ENCODE assay signal across 1 cellular context in genomic region chr1:30197959-30198760, GRCh38.
TF ChIP-seq lines count a peak whose summit lies in the region.

No MANE protein-coding gene starts in this region.

TF ChIP-seq in HEK293, 187 proteins besides CTCF, POLR2A, EP300 and RAD21 (continued from another document):
- no peak for TF ChIP-seq ZNF704 (tag by site-specific recombination; IDR thresholded peaks at IDR 0.05)
- no peak for TF ChIP-seq ZNF561 (tag by site-specific recombination; IDR thresholded peaks at IDR 0.05; ENCODE audit: borderline replicate concordance)
- no peak for TF ChIP-seq OVOL3 (tag by site-specific recombination; IDR thresholded peaks at IDR 0.05)
- no peak for TF ChIP-seq ZNF837 (tag by site-specific recombination; IDR thresholded peaks at IDR 0.05)
- TF ChIP-seq ZNF37A (tag by site-specific recombination; IDR thresholded peaks at IDR 0.05): no peak
- TF ChIP-seq ZNF510 (tag by site-specific recombination; IDR thresholded peaks at IDR 0.05; ENCODE audit: insufficient replicate concordance): no peak
- no peak for TF ChIP-seq TCF7L2 (IDR thresholded peaks at IDR 0.05; ENCODE audit: borderline replicate concordance, low read depth, low read length)
- 0 out of 2 replicates have a peak, but pooled peaks have one; percentile 10 for TF ChIP-seq ZNF266 (tag by site-specific recombination; IDR thresholded peaks at IDR 0.05; ENCODE audit: low read depth)
- TF ChIP-seq ZNF302 (tag by site-specific recombination; IDR thresholded peaks at IDR 0.05; ENCODE audit: low read depth): no peak
- no peak for TF ChIP-seq ZNF610 (tag by site-specific recombination; IDR thresholded peaks at IDR 0.05; ENCODE audit: borderline replicate concordance)
- TF ChIP-seq ZBTB7A (tag by site-specific recombination; IDR thresholded peaks at IDR 0.05; ENCODE audit: low read depth): no peak
